In the genomic region with DNA sequence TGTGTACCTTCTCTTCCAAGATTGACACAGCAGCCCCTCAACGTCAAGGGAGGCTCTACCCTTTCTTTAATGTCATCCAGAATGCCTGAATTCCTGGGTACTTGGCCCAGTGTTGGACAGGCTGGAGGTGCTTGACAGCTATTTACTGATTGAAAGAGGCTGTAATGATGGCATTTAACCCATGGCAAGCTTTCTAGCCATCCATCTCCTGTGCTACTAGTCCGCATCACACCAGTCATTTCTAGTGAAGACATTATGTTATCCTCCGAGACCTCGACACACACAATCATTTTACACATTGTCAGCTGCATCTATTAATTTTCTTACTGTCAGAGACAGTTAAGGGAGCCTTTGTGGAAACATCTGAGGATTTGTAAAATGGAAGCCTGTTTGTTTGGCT, we compare ENCODE assay signal across 36 cellular contexts.
"Had no signal": no experiment of that assay in that cellular context is flagged by ENCODE, and none has a peak within 500 bp of the region (broad histone marks: within the 10 kb centered on the region; RNA-seq: fewer than 3 reads in every experiment).

No MANE protein-coding gene starts in this region.

- H3K4me1 Mint-ChIP-seq: activated CD4-positive, alpha-beta memory T cell treated with anti-CD3 and anti-CD28 coated beads, Interleukin-2, amount 10 ng/mL, durations not matched to agents 7 days and 5 days; activated CD4-positive, alpha-beta T cell treated with anti-CD3 and anti-CD28 coated beads for 36 hours; activated CD4-positive, alpha-beta T cell treated with anti-CD3 and anti-CD28 coated beads, Interleukin-2, amount 10 ng/mL, durations not matched to agents 7 days and 5 days; activated naive CD4-positive, alpha-beta T cell treated with anti-CD3 and anti-CD28 coated beads, Interleukin-2, amount 10 ng/mL, durations not matched to agents 7 days and 5 days; activated naive CD4-positive, alpha-beta T cell treated with anti-CD3 and anti-CD28 coated beads, Interleukin-2, amount 50 U/mL, for 24 hours; activated naive CD8-positive, alpha-beta T cell treated with anti-CD3 and anti-CD28 coated beads, Interleukin-2, amount 10 ng/mL, durations not matched to agents 7 days and 5 days; central memory CD8-positive, alpha-beta T cell; WTC11 had no signal

- H3K9me3 ChIP-seq: ascending aorta had no signal

- H3K36me3 Mint-ChIP-seq: activated naive CD4-positive, alpha-beta T cell treated with anti-CD3 and anti-CD28 coated beads, Interleukin-2, amount 10 ng/mL, durations not matched to agents 7 days and 5 days; activated naive CD4-positive, alpha-beta T cell treated with anti-CD3 and anti-CD28 coated beads, Interleukin-2, amount 50 U/mL, for 24 hours; activated naive CD8-positive, alpha-beta T cell; activated naive CD8-positive, alpha-beta T cell treated with anti-CD3 and anti-CD28 coated beads, Interleukin-2, amount 10 ng/mL, durations not matched to agents 7 days and 5 days; brain; WTC11 had no signal

- H3K27ac Mint-ChIP-seq: activated CD4-positive, alpha-beta memory T cell treated with anti-CD3 and anti-CD28 coated beads, Interleukin-2, amount 10 ng/mL, durations not matched to agents 7 days and 5 days; activated CD4-positive, alpha-beta T cell treated with anti-CD3 and anti-CD28 coated beads for 36 hours; activated CD4-positive, alpha-beta T cell treated with anti-CD3 and anti-CD28 coated beads, Interleukin-2, amount 10 ng/mL, durations not matched to agents 7 days and 5 days; activated CD8-positive, alpha-beta T cell treated with anti-CD3 and anti-CD28 coated beads, Interleukin-2, amount 10 ng/mL, durations not matched to agents 7 days and 5 days; activated naive CD4-positive, alpha-beta T cell treated with anti-CD3 and anti-CD28 coated beads, Interleukin-2, amount 10 ng/mL, durations not matched to agents 7 days and 5 days; activated naive CD4-positive, alpha-beta T cell treated with anti-CD3 and anti-CD28 coated beads, Interleukin-2, amount 50 U/mL, for 24 hours; activated naive CD8-positive, alpha-beta T cell; activated naive CD8-positive, alpha-beta T cell treated with anti-CD3 and anti-CD28 coated beads, Interleukin-2, amount 10 ng/mL, durations not matched to agents 7 days and 5 days; activated naive CD8-positive, alpha-beta T cell treated with anti-CD3 and anti-CD28 coated beads, Interleukin-2, amount 50 U/mL, for 24 hours; activated T-cell treated with anti-CD3 and anti-CD28 coated beads, Interleukin-2, amount 50 U/mL, for 24 hours; activated T-helper 2 cell treated with anti-CD3 and anti-CD28 coated beads, Interferon-gamma antibody, Interleukin-2, Interleukin-4, amounts not matched to agents 10 μg/mL and 5 μg/mL and 100 μg/mL, durations not matched to agents 14 hours and 24 hours and 36 hours; brain; T-helper 1 cell treated with Interleukin-12 subunit alpha and Interleukin-12 subunit beta and Interleukin-4 antibody, amounts not matched to agents 30 μg/mL and 1 μg/mL, for 36 hours; T-helper 2 cell treated with Interferon-gamma antibody and Interleukin-4, amounts not matched to agents 5 μg/mL and 100 μg/mL, for 36 hours; WTC11 had no signal

- H3K27me3 ChIP-seq: ascending aorta had no signal

- H3K4me3 ChIP-seq: ascending aorta, cardiac muscle cell had no signal

- H3K9me3 Mint-ChIP-seq: activated CD4-positive, alpha-beta memory T cell treated with anti-CD3 and anti-CD28 coated beads, Interleukin-2, amount 10 ng/mL, durations not matched to agents 7 days and 5 days; activated CD4-positive, alpha-beta T cell treated with anti-CD3 and anti-CD28 coated beads, Interleukin-2, amount 10 ng/mL, durations not matched to agents 7 days and 5 days; activated naive CD4-positive, alpha-beta T cell treated with anti-CD3 and anti-CD28 coated beads, Interleukin-2, amount 10 ng/mL, durations not matched to agents 7 days and 5 days; activated naive CD4-positive, alpha-beta T cell treated with anti-CD3 and anti-CD28 coated beads, Interleukin-2, amount 50 U/mL, for 24 hours; activated naive CD8-positive, alpha-beta T cell treated with anti-CD3 and anti-CD28 coated beads, Interleukin-2, amount 10 ng/mL, durations not matched to agents 7 days and 5 days; activated naive CD8-positive, alpha-beta T cell treated with anti-CD3 and anti-CD28 coated beads, Interleukin-2, amount 50 U/mL, for 24 hours; activated T-cell treated with anti-CD3 and anti-CD28 coated beads, Interleukin-2, amount 50 U/mL, for 24 hours; activated T-helper 2 cell treated with anti-CD3 and anti-CD28 coated beads, Interferon-gamma antibody, Interleukin-2, Interleukin-4, amounts not matched to agents 10 μg/mL and 5 μg/mL and 100 μg/mL, durations not matched to agents 14 hours and 24 hours and 36 hours; brain; central memory CD8-positive, alpha-beta T cell; T-helper 1 cell treated with Interleukin-12 subunit alpha and Interleukin-12 subunit beta and Interleukin-4 antibody, amounts not matched to agents 30 μg/mL and 1 μg/mL, for 36 hours; T-helper 2 cell treated with Interferon-gamma antibody and Interleukin-4, amounts not matched to agents 5 μg/mL and 100 μg/mL, for 36 hours; WTC11 had no signal

- H3K4me1 ChIP-seq: ascending aorta had no signal

- ATAC-seq: activated CD4-positive, alpha-beta T cell treated with anti-CD3 and anti-CD28 coated beads for 36 hours; activated CD4-positive, CD25-positive, alpha-beta regulatory T cell treated with anti-CD3 and anti-CD28 coated beads, Interleukin-2, amount 50 U/mL, for 24 hours; activated CD8-positive, alpha-beta T cell treated with anti-CD3 and anti-CD28 coated beads, Interleukin-2, amount 10 ng/mL, durations not matched to agents 7 days and 5 days; activated naive CD8-positive, alpha-beta T cell treated with anti-CD3 and anti-CD28 coated beads, Interleukin-2, amount 50 U/mL, for 24 hours; WTC11 had no signal

- H3K4me3 Mint-ChIP-seq: activated CD4-positive, alpha-beta memory T cell treated with anti-CD3 and anti-CD28 coated beads, Interleukin-2, amount 10 ng/mL, durations not matched to agents 7 days and 5 days; activated CD4-positive, alpha-beta T cell treated with anti-CD3 and anti-CD28 coated beads for 36 hours; activated CD4-positive, alpha-beta T cell treated with anti-CD3 and anti-CD28 coated beads, Interleukin-2, amount 10 ng/mL, durations not matched to agents 7 days and 5 days; activated CD8-positive, alpha-beta T cell treated with anti-CD3 and anti-CD28 coated beads, Interleukin-2, amount 10 ng/mL, durations not matched to agents 7 days and 5 days; activated naive CD4-positive, alpha-beta T cell treated with anti-CD3 and anti-CD28 coated beads, Interleukin-2, amount 10 ng/mL, durations not matched to agents 7 days and 5 days; activated naive CD4-positive, alpha-beta T cell treated with anti-CD3 and anti-CD28 coated beads, Interleukin-2, amount 50 U/mL, for 24 hours; activated naive CD8-positive, alpha-beta T cell; activated naive CD8-positive, alpha-beta T cell treated with anti-CD3 and anti-CD28 coated beads, Interleukin-2, amount 10 ng/mL, durations not matched to agents 7 days and 5 days; activated naive CD8-positive, alpha-beta T cell treated with anti-CD3 and anti-CD28 coated beads, Interleukin-2, amount 50 U/mL, for 24 hours; activated T-cell treated with anti-CD3 and anti-CD28 coated beads, Interleukin-2, amount 50 U/mL, for 24 hours; brain; central memory CD8-positive, alpha-beta T cell; T-helper 1 cell treated with Interleukin-12 subunit alpha and Interleukin-12 subunit beta and Interleukin-4 antibody, amounts not matched to agents 30 μg/mL and 1 μg/mL, for 36 hours; T-helper 2 cell treated with Interferon-gamma antibody and Interleukin-4, amounts not matched to agents 5 μg/mL and 100 μg/mL, for 36 hours; WTC11 had no signal

- DNase-seq: activated CD4-positive, alpha-beta memory T cell treated with anti-CD3 and anti-CD28 coated beads, Interleukin-2, amount 10 ng/mL, durations not matched to agents 7 days and 5 days; activated CD4-positive, alpha-beta T cell treated with anti-CD3 and anti-CD28 coated beads for 1 hour; activated CD4-positive, alpha-beta T cell treated with anti-CD3 and anti-CD28 coated beads for 36 hours; activated CD4-positive, alpha-beta T cell treated with anti-CD3 and anti-CD28 coated beads for 48 hours; activated CD4-positive, alpha-beta T cell treated with anti-CD3 and anti-CD28 coated beads, Interleukin-2, amount 10 ng/mL, durations not matched to agents 7 days and 5 days; activated CD4-positive, alpha-beta T cell treated with anti-CD3 and anti-CD28 coated beads, Interleukin-2, amount 50 U/mL, for 48 hours; activated CD4-positive, CD25-positive, alpha-beta regulatory T cell; activated CD8-positive, alpha-beta memory T cell treated with anti-CD3 and anti-CD28 coated beads, Interleukin-2, amount 50 U/mL, for 48 hours; activated CD8-positive, alpha-beta T cell treated with anti-CD3 and anti-CD28 coated beads, Interleukin-2, amount 10 ng/mL, durations not matched to agents 7 days and 5 days; activated effector memory CD4-positive, alpha-beta T cell treated with Interleukin-2 at 50 U/mL for 16 hours; activated gamma-delta T cell; activated naive CD4-positive, alpha-beta T cell treated with anti-CD3 and anti-CD28 coated beads, Interleukin-2, amount 10 ng/mL, durations not matched to agents 7 days and 5 days; activated naive CD4-positive, alpha-beta T cell treated with Interleukin-2 at 50 U/mL for 16 hours; activated naive CD8-positive, alpha-beta T cell treated with anti-CD3 and anti-CD28 coated beads, Interleukin-2, amount 10 ng/mL, durations not matched to agents 7 days and 5 days; activated naive CD8-positive, alpha-beta T cell treated with anti-CD3 and anti-CD28 coated beads, Interleukin-2, amount 50 U/mL, for 24 hours; activated T-cell treated with anti-CD3 and anti-CD28 coated beads, Interleukin-2, amount 50 U/mL, for 24 hours; activated T-cell treated with anti-CD3 and anti-CD28 coated beads, Interleukin-2, amount 50 U/mL, for 48 hours; amygdala; anterior cingulate cortex; caudate nucleus; cerebellar nuclear complex; T-helper 1 cell; T-helper 2 cell; T-helper 9 cell; WERI-Rb-1 had no signal

- H3K36me3 ChIP-seq: ascending aorta, cardiac muscle cell, WERI-Rb-1 had no signal

- H3K27ac ChIP-seq: ascending aorta, cardiac muscle cell, WERI-Rb-1 had no signal
